In genomic region chr15:69692342-69692741, GRCh38 we compare ENCODE assay signal across 26 cellular contexts.
"Had no signal": no experiment of that assay in that cellular context is flagged by ENCODE, and none has a peak within 500 bp of the region (broad histone marks: within the 10 kb centered on the region; RNA-seq: fewer than 3 reads in every experiment).

No MANE protein-coding gene starts in this region.

- H3K36me3 ChIP-seq: ascending aorta, Peyer's patch, SJCRH30 had no signal

- DNase-seq: activated B cell treated with CpG ODN at 0.5 μM for 24 hours; activated CD4-positive, alpha-beta memory T cell treated with anti-CD3 and anti-CD28 coated beads for 36 hours; activated CD4-positive, alpha-beta T cell treated with anti-CD3 and anti-CD28 coated beads, Interleukin-2, amount 10 ng/mL, durations not matched to agents 7 days and 5 days; activated CD8-positive, alpha-beta memory T cell treated with anti-CD3 and anti-CD28 coated beads for 24 hours; activated effector memory CD4-positive, alpha-beta T cell treated with anti-CD3 and anti-CD28 coated beads, Interleukin-2, amount 50 U/mL, for 16 hours; activated naive CD4-positive, alpha-beta T cell treated with Interleukin-2 at 50 U/mL for 16 hours; activated naive CD8-positive, alpha-beta T cell treated with anti-CD3 and anti-CD28 coated beads, Interleukin-2, amount 50 U/mL, for 24 hours; activated T-cell treated with anti-CD3 and anti-CD28 coated beads, Interleukin-2, amount 50 U/mL, for 4 hours; amniotic stem cell; body of pancreas; central memory CD4-positive, alpha-beta T cell; Karpas-422; NCI-H1417 treated with DMSO at 0.1 percent for 48 hours; NCI-H1694; NCI-H2081; NCI-H226; NCI-H526; Peyer's patch; Right ventricle myocardium superior; SJCRH30; T-helper 17 cell; T-helper 9 cell had no signal

- H3K4me1 ChIP-seq: ascending aorta, body of pancreas, Peyer's patch, SJCRH30 had no signal

- ATAC-seq: activated naive CD4-positive, alpha-beta T cell treated with anti-CD3 and anti-CD28 coated beads, Interleukin-2, amount 50 U/mL, for 72 hours; activated naive CD8-positive, alpha-beta T cell treated with anti-CD3 and anti-CD28 coated beads, Interleukin-2, amount 50 U/mL, for 24 hours; activated T-cell treated with anti-CD3 and anti-CD28 coated beads, Interleukin-2, amount 50 U/mL, for 4 hours; body of pancreas; K562; T-helper 17 cell had no signal

- H3K4me1 Mint-ChIP-seq: activated CD4-positive, alpha-beta T cell treated with anti-CD3 and anti-CD28 coated beads, Interleukin-2, amount 10 ng/mL, durations not matched to agents 7 days and 5 days; activated naive CD8-positive, alpha-beta T cell treated with anti-CD3 and anti-CD28 coated beads, Interleukin-2, amount 50 U/mL, for 24 hours had no signal

- H3K27ac Mint-ChIP-seq: activated B cell treated with CpG ODN at 0.5 μM for 24 hours; activated CD4-positive, alpha-beta memory T cell treated with anti-CD3 and anti-CD28 coated beads for 36 hours; activated CD4-positive, alpha-beta T cell treated with anti-CD3 and anti-CD28 coated beads, Interleukin-2, amount 10 ng/mL, durations not matched to agents 7 days and 5 days; activated naive CD4-positive, alpha-beta T cell treated with anti-CD3 and anti-CD28 coated beads, Interleukin-2, amount 50 U/mL, for 72 hours; activated naive CD8-positive, alpha-beta T cell treated with anti-CD3 and anti-CD28 coated beads, Interleukin-2, amount 50 U/mL, for 24 hours; T-helper 17 cell had no signal

- H3K4me3 Mint-ChIP-seq: activated B cell treated with CpG ODN at 0.5 μM for 24 hours; activated CD4-positive, alpha-beta memory T cell treated with anti-CD3 and anti-CD28 coated beads for 36 hours; activated CD4-positive, alpha-beta T cell treated with anti-CD3 and anti-CD28 coated beads, Interleukin-2, amount 10 ng/mL, durations not matched to agents 7 days and 5 days; activated naive CD8-positive, alpha-beta T cell treated with anti-CD3 and anti-CD28 coated beads, Interleukin-2, amount 50 U/mL, for 24 hours; activated T-cell treated with anti-CD3 and anti-CD28 coated beads, Interleukin-2, amount 50 U/mL, for 4 hours; T-helper 17 cell had no signal

- H3K27me3 Mint-ChIP-seq: activated CD4-positive, alpha-beta memory T cell treated with anti-CD3 and anti-CD28 coated beads for 36 hours had no signal

- H3K27me3 ChIP-seq: ascending aorta, body of pancreas, Peyer's patch, SJCRH30 had no signal

- H3K27ac ChIP-seq: ascending aorta, body of pancreas, Peyer's patch, RWPE1, SJCRH30 had no signal

- H3K4me3 ChIP-seq: ascending aorta, body of pancreas, K562, Peyer's patch, SJCRH30 had no signal
